ENCODE assay signal across 9 cellular contexts in genomic region chr22:42719133-42719532, GRCh38. TPM values are rescaled to one million over a fixed set of nuclear protein-coding genes. Genes with fewer than 3 reads are reported as not detected.
DNase-seq lines count a peak whose midpoint lies in the region; ATAC-seq, FAIRE-seq and TF ChIP-seq lines count a peak whose summit lies in the region.
"Had no signal": no experiment of that assay in that cellular context is flagged by ENCODE, and none has a peak within 500 bp of the region (broad histone marks: within the 10 kb centered on the region; RNA-seq: fewer than 3 reads in every experiment).

No MANE protein-coding gene starts in this region.

- peaks cover 14% of the 10 kb centered on the region for H3K4me1 Mint-ChIP-seq in T-helper 1 cell treated with Interleukin-12 subunit alpha and Interleukin-12 subunit beta and Interleukin-4 antibody, amounts not matched to agents 30 μg/mL and 1 μg/mL, for 36 hours (ENCODE audit: low read depth)
- H3K4me1 Mint-ChIP-seq in astrocyte (ENCODE audit: low read depth, unreplicated experiment), result peaks cover 5% of the 10 kb centered on the region

- H3K36me3 ChIP-seq in astrocyte (ENCODE audit: insufficient read depth, low read length) (no peaks in the 10 kb centered on the region), kidney (ENCODE audit: control insufficient read depth in 1 of 2, insufficient read depth in 2 of 2, low read length in 2 of 2) (no peaks in the 10 kb centered on the region), suprapubic skin (no peaks in the 10 kb centered on the region)

- TF ChIP-seq POLR2A in suprapubic skin (IDR thresholded peaks at IDR 0.05) (no peak), lower leg skin (IDR thresholded peaks at IDR 0.05) (no peak)

- no peak overlapping the region for H3K27ac ChIP-seq in astrocyte (ENCODE audit: low read depth, low read length)
- peak overlapping the region; percentile 49 to 78 for H3K27ac ChIP-seq in kidney (ENCODE audit: low read depth in 2 of 2, low read length in 2 of 2)
- H3K27ac ChIP-seq in suprapubic skin, result peak overlapping the region; percentile 88

- intact Hi-C loops in kidney (cut with DNase I), result no loop called here
- intact Hi-C loops in lower leg skin (cut with DNase I; ENCODE audit: low total_unique reads), result no loop called here

- H3K4me2 ChIP-seq in astrocyte (ENCODE audit: low read length), result peak overlapping the region; percentile 83

- TF ChIP-seq CTCF in astrocyte (IDR thresholded peaks at IDR 0.05; ENCODE audit: insufficient read depth, low read depth, low read length) (no peak), kidney (IDR thresholded peaks at IDR 0.05; ENCODE audit: borderline replicate concordance, extremely low read depth, insufficient read depth) (peak; percentile 4), suprapubic skin (IDR thresholded peaks at IDR 0.05) (no peak), lower leg skin (IDR thresholded peaks at IDR 0.05) (no peak)

- ATAC-seq in HG03175 (IDR thresholded peaks at IDR 0.05; ENCODE audit: unreplicated experiment), result no peak

- H3K9ac ChIP-seq in astrocyte (ENCODE audit: low read length) (no peak overlapping the region), kidney (ENCODE audit: low read length in 2 of 2) (peak overlapping the region; percentile 34 to 77)

- DNase-seq in T-helper 1 cell, result no peak
- no peak for DNase-seq in astrocyte (ENCODE audit: low read depth)
- DNase-seq in kidney, result no peak
- DNase-seq in suprapubic skin (ENCODE audit: low spot score in 2 of 2), result no peak
- DNase-seq in RKO (ENCODE audit: low spot score), result no peak
- DNase-seq in lower leg skin (ENCODE audit: low spot score in 2 of 2), result no peak
- DNase-seq: 8988T had no signal

- H3K27me3 Mint-ChIP-seq in T-helper 1 cell treated with Interleukin-12 subunit alpha and Interleukin-12 subunit beta and Interleukin-4 antibody, amounts not matched to agents 30 μg/mL and 1 μg/mL, for 36 hours (ENCODE audit: low read depth), result peaks cover 64% of the 10 kb centered on the region
- H3K27me3 Mint-ChIP-seq in astrocyte (ENCODE audit: low read depth, unreplicated experiment), result peaks cover 41% of the 10 kb centered on the region

- no peaks in the 10 kb centered on the region for H3K36me3 Mint-ChIP-seq in T-helper 1 cell treated with Interleukin-12 subunit alpha and Interleukin-12 subunit beta and Interleukin-4 antibody, amounts not matched to agents 30 μg/mL and 1 μg/mL, for 36 hours (ENCODE audit: low read depth)
- H3K36me3 Mint-ChIP-seq in astrocyte (ENCODE audit: low read depth, unreplicated experiment), result no peaks in the 10 kb centered on the region

- H3K4me3 Mint-ChIP-seq in T-helper 1 cell treated with Interleukin-12 subunit alpha and Interleukin-12 subunit beta and Interleukin-4 antibody, amounts not matched to agents 30 μg/mL and 1 μg/mL, for 36 hours, result peak overlapping the region; percentile 55
- H3K4me3 Mint-ChIP-seq in astrocyte (ENCODE audit: unreplicated experiment), result peak overlapping the region; percentile 75

- peaks cover 18% of the 10 kb centered on the region for H4K20me1 ChIP-seq in astrocyte (ENCODE audit: insufficient read depth, low read length)

- H3K27ac Mint-ChIP-seq in T-helper 1 cell treated with Interleukin-12 subunit alpha and Interleukin-12 subunit beta and Interleukin-4 antibody, amounts not matched to agents 30 μg/mL and 1 μg/mL, for 36 hours, result no peak overlapping the region
- no peak overlapping the region for H3K27ac Mint-ChIP-seq in astrocyte (ENCODE audit: unreplicated experiment)

- H3K27me3 ChIP-seq in astrocyte (ENCODE audit: insufficient read depth, low read length) (peaks cover 42% of the 10 kb centered on the region), suprapubic skin (peaks cover 19% of the 10 kb centered on the region)

- 16% methylated on average over 2 of the region's 2 CpGs for WGBS in suprapubic skin
- 22 to 28% methylated on average over 2 of the region's 2 CpGs for WGBS in lower leg skin, 2 donors

- TF ChIP-seq EP300 in suprapubic skin (IDR thresholded peaks at IDR 0.05), result no peak

- H3K4me1 ChIP-seq in astrocyte (ENCODE audit: insufficient read depth, low read length) (peaks cover 6% of the 10 kb centered on the region), kidney (ENCODE audit: control insufficient read depth in 1 of 2, insufficient read depth in 1 of 2, low read depth in 1 of 2, low read length in 2 of 2) (peaks cover 10 to 25% of the 10 kb centered on the region in 2 donors), suprapubic skin (peaks cover 36% of the 10 kb centered on the region)

- FAIRE-seq in astrocyte (lab: Jason Lieb, UNC), result no peak
- no peak for FAIRE-seq in kidney (lab: Jason Lieb, UNC)

- no peaks in the 10 kb centered on the region for H3K9me3 Mint-ChIP-seq in T-helper 1 cell treated with Interleukin-12 subunit alpha and Interleukin-12 subunit beta and Interleukin-4 antibody, amounts not matched to agents 30 μg/mL and 1 μg/mL, for 36 hours
- no peaks in the 10 kb centered on the region for H3K9me3 Mint-ChIP-seq in astrocyte (ENCODE audit: unreplicated experiment)

- no peak overlapping the region for H2AFZ ChIP-seq in astrocyte (ENCODE audit: low read depth, low read length)

- H3K4me3 ChIP-seq in astrocyte (ENCODE audit: insufficient read depth, low read depth, low read length), result no peak overlapping the region
- peak overlapping the region; percentile 70 to 83 for H3K4me3 ChIP-seq in kidney (ENCODE audit: low read length in 2 of 2)
- peak overlapping the region; percentile 61 for H3K4me3 ChIP-seq in suprapubic skin
- no peak overlapping the region for H3K4me3 ChIP-seq in lower leg skin (ENCODE audit: low read depth, poor library complexity, severe bottlenecking)

- no peaks in the 10 kb centered on the region for H3K9me3 ChIP-seq in astrocyte (ENCODE audit: insufficient read depth, low read depth, low read length)
- no peaks in the 10 kb centered on the region for H3K9me3 ChIP-seq in kidney (ENCODE audit: control insufficient read depth in 1 of 2, low read length in 2 of 2)
- no peaks in the 10 kb centered on the region for H3K9me3 ChIP-seq in suprapubic skin

- no peaks in the 10 kb centered on the region for H3K79me2 ChIP-seq in astrocyte (ENCODE audit: insufficient read depth, low read length)

RNA-seq across cellular contexts. Expression of gene A4GALT, which starts 1.5 kb away (rescaled TPM):
- total RNA-seq in astrocyte, result 1.6 and 1.9 TPM in 2 replicates
- total RNA-seq in kidney, result 186 TPM
- polyA plus RNA-seq in kidney (ENCODE audit: insufficient read depth, low read depth, low replicate concordance), result 76.2 TPM
- total RNA-seq in suprapubic skin, result 10 to 100 TPM in 2 of 4 donors, 1 to 10 TPM in 2; 6.7 to 11.6 (median 8.8) TPM
- total RNA-seq in lower leg skin, result 10 to 100 TPM in 2 of 4 donors, 1 to 10 TPM in 2; 4.5 to 20.1 (median 10.9) TPM

Comparison
In these comparisons a context has a peak if more than half of its experiments do, and no peak if none do; other contexts are left out.
1. H3K4me3 ChIP-seq: peak in kidney (2 of 2) and suprapubic skin (single experiment); none in astrocyte (single experiment) and lower leg skin (single experiment).